1 cellular context compared by ENCODE assay signal in the genomic region with DNA sequence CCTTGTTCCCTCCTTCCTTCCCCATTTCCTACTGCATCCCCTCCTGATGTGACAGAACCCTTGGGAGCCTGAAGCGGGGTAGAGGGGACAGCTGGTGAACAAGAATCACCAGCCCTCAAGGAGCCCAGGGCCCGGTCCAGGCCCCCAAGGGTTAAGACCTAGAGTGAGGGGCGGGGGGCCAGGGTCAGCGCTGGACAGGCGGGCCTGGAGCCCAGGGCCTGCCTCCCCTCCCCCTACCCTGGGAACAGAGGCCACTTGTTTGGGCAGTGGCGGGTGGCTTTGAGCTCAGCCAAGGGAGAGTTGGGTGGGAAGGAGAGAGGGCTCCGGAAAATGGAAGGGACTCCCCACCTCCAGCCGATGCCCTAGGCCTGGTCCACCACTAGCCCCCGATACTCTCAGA.
A peak's percentile ranks its signal among the peaks of the same experiment; 100 is the strongest.
TF ChIP-seq lines count a peak whose summit lies in the region.

No MANE protein-coding gene starts in this region.

TF ChIP-seq in HepG2, 621 proteins besides CTCF, POLR2A, EP300 and RAD21 (continued from another document and continues in another):
- TF ChIP-seq ZNF570 (CRISPR knock-in tag; IDR thresholded peaks at IDR 0.05; ENCODE audit: borderline replicate concordance), result no peak
- no peak for TF ChIP-seq RFX3 (CRISPR knock-in tag; IDR thresholded peaks at IDR 0.05)
- TF ChIP-seq, protein P1, sequence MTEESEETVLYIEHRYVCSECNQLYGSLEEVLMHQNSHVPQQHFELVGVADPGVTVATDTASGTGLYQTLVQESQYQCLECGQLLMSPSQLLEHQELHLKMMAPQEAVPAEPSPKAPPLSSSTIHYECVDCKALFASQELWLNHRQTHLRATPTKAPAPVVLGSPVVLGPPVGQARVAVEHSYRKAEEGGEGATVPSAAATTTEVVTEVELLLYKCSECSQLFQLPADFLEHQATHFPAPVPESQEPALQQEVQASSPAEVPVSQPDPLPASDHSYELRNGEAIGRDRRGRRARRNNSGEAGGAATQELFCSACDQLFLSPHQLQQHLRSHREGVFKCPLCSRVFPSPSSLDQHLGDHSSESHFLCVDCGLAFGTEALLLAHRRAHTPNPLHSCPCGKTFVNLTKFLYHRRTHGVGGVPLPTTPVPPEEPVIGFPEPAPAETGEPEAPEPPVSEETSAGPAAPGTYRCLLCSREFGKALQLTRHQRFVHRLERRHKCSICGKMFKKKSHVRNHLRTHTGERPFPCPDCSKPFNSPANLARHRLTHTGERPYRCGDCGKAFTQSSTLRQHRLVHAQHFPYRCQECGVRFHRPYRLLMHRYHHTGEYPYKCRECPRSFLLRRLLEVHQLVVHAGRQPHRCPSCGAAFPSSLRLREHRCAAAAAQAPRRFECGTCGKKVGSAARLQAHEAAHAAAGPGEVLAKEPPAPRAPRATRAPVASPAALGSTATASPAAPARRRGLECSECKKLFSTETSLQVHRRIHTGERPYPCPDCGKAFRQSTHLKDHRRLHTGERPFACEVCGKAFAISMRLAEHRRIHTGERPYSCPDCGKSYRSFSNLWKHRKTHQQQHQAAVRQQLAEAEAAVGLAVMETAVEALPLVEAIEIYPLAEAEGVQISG (CRISPR knock-in tag; IDR thresholded peaks at IDR 0.05), result peak; percentile 32; the same call in 1 of the 2 replicates
- TF ChIP-seq PHF8 (CRISPR knock-in tag; IDR thresholded peaks at IDR 0.05), result peak; percentile 58
- TF ChIP-seq ZBTB42 (CRISPR knock-in tag; IDR thresholded peaks at IDR 0.05), result no peak
- 0 out of 2 replicates have a peak, but pooled peaks have one; percentile 59 for TF ChIP-seq RELA (CRISPR knock-in tag; IDR thresholded peaks at IDR 0.05)
- TF ChIP-seq ZNF629 (CRISPR knock-in tag; conservative IDR thresholded peaks at IDR 0.05), result 0 out of 2 replicates have a peak, but pooled peaks have one; percentile 10
- TF ChIP-seq, protein P2, sequence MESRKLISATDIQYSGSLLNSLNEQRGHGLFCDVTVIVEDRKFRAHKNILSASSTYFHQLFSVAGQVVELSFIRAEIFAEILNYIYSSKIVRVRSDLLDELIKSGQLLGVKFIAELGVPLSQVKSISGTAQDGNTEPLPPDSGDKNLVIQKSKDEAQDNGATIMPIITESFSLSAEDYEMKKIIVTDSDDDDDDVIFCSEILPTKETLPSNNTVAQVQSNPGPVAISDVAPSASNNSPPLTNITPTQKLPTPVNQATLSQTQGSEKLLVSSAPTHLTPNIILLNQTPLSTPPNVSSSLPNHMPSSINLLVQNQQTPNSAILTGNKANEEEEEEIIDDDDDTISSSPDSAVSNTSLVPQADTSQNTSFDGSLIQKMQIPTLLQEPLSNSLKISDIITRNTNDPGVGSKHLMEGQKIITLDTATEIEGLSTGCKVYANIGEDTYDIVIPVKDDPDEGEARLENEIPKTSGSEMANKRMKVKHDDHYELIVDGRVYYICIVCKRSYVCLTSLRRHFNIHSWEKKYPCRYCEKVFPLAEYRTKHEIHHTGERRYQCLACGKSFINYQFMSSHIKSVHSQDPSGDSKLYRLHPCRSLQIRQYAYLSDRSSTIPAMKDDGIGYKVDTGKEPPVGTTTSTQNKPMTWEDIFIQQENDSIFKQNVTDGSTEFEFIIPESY (CRISPR knock-in tag; IDR thresholded peaks at IDR 0.05), result peak; percentile 53
- TF ChIP-seq KLF11 (CRISPR knock-in tag; IDR thresholded peaks at IDR 0.05), result no peak
- 0 out of 2 replicates have a peak, but pooled peaks have one; percentile 29 for TF ChIP-seq ZNF761 (CRISPR knock-in tag; conservative IDR thresholded peaks at IDR 0.05)
- peak; percentile 79; the same call in 1 of the 2 replicates for TF ChIP-seq PCBP1 (IDR thresholded peaks at IDR 0.05; ENCODE audit: borderline replicate concordance, low read depth, low read length)
- peak; percentile 55; the same call in 1 of the 2 replicates for TF ChIP-seq ZNF564 (CRISPR knock-in tag; IDR thresholded peaks at IDR 0.05)
- TF ChIP-seq ZNF598 (CRISPR knock-in tag; IDR thresholded peaks at IDR 0.05; ENCODE audit: borderline replicate concordance), result no peak
- TF ChIP-seq, protein P3, sequence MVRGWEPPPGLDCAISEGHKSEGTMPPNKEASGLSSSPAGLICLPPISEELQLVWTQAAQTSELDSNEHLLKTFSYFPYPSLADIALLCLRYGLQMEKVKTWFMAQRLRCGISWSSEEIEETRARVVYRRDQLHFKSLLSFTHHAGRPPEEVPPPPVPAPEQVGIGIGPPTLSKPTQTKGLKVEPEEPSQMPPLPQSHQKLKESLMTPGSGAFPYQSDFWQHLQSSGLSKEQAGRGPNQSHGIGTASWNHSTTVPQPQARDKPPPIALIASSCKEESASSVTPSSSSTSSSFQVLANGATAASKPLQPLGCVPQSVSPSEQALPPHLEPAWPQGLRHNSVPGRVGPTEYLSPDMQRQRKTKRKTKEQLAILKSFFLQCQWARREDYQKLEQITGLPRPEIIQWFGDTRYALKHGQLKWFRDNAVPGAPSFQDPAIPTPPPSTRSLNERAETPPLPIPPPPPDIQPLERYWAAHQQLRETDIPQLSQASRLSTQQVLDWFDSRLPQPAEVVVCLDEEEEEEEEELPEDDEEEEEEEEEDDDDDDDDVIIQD (CRISPR knock-in tag; IDR thresholded peaks at IDR 0.05; ENCODE audit: low read depth), result no peak
- TF ChIP-seq, protein P4, sequence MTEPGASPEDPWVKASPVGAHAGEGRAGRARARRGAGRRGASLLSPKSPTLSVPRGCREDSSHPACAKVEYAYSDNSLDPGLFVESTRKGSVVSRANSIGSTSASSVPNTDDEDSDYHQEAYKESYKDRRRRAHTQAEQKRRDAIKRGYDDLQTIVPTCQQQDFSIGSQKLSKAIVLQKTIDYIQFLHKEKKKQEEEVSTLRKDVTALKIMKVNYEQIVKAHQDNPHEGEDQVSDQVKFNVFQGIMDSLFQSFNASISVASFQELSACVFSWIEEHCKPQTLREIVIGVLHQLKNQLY (CRISPR knock-in tag; IDR thresholded peaks at IDR 0.05), result 0 out of 2 replicates have a peak, but pooled peaks have one; percentile 36
- peak; percentile 59 for TF ChIP-seq SAP130 (CRISPR knock-in tag; IDR thresholded peaks at IDR 0.05; ENCODE audit: low read depth)
- peak; percentile 25 for TF ChIP-seq XRCC5 (optimal IDR thresholded peaks at IDR 0.05; ENCODE audit: low read length)
- TF ChIP-seq, protein P5, sequence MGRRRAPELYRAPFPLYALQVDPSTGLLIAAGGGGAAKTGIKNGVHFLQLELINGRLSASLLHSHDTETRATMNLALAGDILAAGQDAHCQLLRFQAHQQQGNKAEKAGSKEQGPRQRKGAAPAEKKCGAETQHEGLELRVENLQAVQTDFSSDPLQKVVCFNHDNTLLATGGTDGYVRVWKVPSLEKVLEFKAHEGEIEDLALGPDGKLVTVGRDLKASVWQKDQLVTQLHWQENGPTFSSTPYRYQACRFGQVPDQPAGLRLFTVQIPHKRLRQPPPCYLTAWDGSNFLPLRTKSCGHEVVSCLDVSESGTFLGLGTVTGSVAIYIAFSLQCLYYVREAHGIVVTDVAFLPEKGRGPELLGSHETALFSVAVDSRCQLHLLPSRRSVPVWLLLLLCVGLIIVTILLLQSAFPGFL (CRISPR knock-in tag; IDR thresholded peaks at IDR 0.05), result no peak
- TF ChIP-seq NFE2L2 (IDR thresholded peaks at IDR 0.05; ENCODE audit: low read length), result no peak
- no peak for TF ChIP-seq CHD4 (IDR thresholded peaks at IDR 0.05; ENCODE audit: borderline replicate concordance, low read length)
- TF ChIP-seq JUND (CRISPR knock-in tag; IDR thresholded peaks at IDR 0.05), result no peak
- no peak for TF ChIP-seq ZSCAN9 (CRISPR knock-in tag; IDR thresholded peaks at IDR 0.05; ENCODE audit: borderline replicate concordance)
- no peak for TF ChIP-seq HIVEP1 (CRISPR knock-in tag; IDR thresholded peaks at IDR 0.05)
- no peak for TF ChIP-seq SOX13 (IDR thresholded peaks at IDR 0.05)
- peak in 1 of 2 experiments; percentile 63; a peak in 2 of 4 replicates for TF ChIP-seq SOX13 (CRISPR knock-in tag; conservative IDR thresholded peaks at IDR 0.05 in 1 of 2, IDR thresholded peaks at IDR 0.05 in 1 of 2)
- TF ChIP-seq, protein P6, sequence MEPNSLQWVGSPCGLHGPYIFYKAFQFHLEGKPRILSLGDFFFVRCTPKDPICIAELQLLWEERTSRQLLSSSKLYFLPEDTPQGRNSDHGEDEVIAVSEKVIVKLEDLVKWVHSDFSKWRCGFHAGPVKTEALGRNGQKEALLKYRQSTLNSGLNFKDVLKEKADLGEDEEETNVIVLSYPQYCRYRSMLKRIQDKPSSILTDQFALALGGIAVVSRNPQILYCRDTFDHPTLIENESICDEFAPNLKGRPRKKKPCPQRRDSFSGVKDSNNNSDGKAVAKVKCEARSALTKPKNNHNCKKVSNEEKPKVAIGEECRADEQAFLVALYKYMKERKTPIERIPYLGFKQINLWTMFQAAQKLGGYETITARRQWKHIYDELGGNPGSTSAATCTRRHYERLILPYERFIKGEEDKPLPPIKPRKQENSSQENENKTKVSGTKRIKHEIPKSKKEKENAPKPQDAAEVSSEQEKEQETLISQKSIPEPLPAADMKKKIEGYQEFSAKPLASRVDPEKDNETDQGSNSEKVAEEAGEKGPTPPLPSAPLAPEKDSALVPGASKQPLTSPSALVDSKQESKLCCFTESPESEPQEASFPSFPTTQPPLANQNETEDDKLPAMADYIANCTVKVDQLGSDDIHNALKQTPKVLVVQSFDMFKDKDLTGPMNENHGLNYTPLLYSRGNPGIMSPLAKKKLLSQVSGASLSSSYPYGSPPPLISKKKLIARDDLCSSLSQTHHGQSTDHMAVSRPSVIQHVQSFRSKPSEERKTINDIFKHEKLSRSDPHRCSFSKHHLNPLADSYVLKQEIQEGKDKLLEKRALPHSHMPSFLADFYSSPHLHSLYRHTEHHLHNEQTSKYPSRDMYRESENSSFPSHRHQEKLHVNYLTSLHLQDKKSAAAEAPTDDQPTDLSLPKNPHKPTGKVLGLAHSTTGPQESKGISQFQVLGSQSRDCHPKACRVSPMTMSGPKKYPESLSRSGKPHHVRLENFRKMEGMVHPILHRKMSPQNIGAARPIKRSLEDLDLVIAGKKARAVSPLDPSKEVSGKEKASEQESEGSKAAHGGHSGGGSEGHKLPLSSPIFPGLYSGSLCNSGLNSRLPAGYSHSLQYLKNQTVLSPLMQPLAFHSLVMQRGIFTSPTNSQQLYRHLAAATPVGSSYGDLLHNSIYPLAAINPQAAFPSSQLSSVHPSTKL (CRISPR knock-in tag; IDR thresholded peaks at IDR 0.05), result peak; percentile 49
- TF ChIP-seq HMG20A (CRISPR knock-in tag; IDR thresholded peaks at IDR 0.05; ENCODE audit: borderline replicate concordance), result peak; percentile 31; the same call in 1 of the 2 replicates
- TF ChIP-seq ZNF3 (CRISPR knock-in tag; IDR thresholded peaks at IDR 0.05), result no peak
- TF ChIP-seq ZKSCAN1 (IDR thresholded peaks at IDR 0.05; ENCODE audit: low read length), result no peak
- TF ChIP-seq ZNF790 (CRISPR knock-in tag; IDR thresholded peaks at IDR 0.05; ENCODE audit: borderline replicate concordance), result no peak
- no peak for TF ChIP-seq SMAD3 (CRISPR knock-in tag; IDR thresholded peaks at IDR 0.05)
- no peak for TF ChIP-seq POLR2AphosphoS5 (IDR thresholded peaks at IDR 0.05; ENCODE audit: low read depth, low read length)
- TF ChIP-seq ZBTB3 (CRISPR knock-in tag; IDR thresholded peaks at IDR 0.05; ENCODE audit: borderline replicate concordance, low read depth), result no peak
- peak; percentile 49; the same call in 1 of the 2 replicates for TF ChIP-seq HNF4A (CRISPR knock-in tag; IDR thresholded peaks at IDR 0.05)
- TF ChIP-seq RFXAP (CRISPR knock-in tag; IDR thresholded peaks at IDR 0.05; ENCODE audit: borderline replicate concordance), result no peak
- peak; percentile 62 for TF ChIP-seq ZFY (CRISPR knock-in tag; IDR thresholded peaks at IDR 0.05)
- TF ChIP-seq ETV6 (CRISPR knock-in tag; conservative IDR thresholded peaks at IDR 0.05), result peak; percentile 27; the same call in 1 of the 2 replicates
- TF ChIP-seq SIX4 (CRISPR knock-in tag; IDR thresholded peaks at IDR 0.05), result no peak
- TF ChIP-seq HOXA3 (CRISPR knock-in tag; IDR thresholded peaks at IDR 0.05), result peak; percentile 28; the same call in 1 of the 2 replicates
- no peak for TF ChIP-seq ZKSCAN8 (CRISPR knock-in tag; IDR thresholded peaks at IDR 0.05; ENCODE audit: borderline replicate concordance)
- no peak for TF ChIP-seq KMT2B (CRISPR knock-in tag; IDR thresholded peaks at IDR 0.05)
- TF ChIP-seq, protein P7, sequence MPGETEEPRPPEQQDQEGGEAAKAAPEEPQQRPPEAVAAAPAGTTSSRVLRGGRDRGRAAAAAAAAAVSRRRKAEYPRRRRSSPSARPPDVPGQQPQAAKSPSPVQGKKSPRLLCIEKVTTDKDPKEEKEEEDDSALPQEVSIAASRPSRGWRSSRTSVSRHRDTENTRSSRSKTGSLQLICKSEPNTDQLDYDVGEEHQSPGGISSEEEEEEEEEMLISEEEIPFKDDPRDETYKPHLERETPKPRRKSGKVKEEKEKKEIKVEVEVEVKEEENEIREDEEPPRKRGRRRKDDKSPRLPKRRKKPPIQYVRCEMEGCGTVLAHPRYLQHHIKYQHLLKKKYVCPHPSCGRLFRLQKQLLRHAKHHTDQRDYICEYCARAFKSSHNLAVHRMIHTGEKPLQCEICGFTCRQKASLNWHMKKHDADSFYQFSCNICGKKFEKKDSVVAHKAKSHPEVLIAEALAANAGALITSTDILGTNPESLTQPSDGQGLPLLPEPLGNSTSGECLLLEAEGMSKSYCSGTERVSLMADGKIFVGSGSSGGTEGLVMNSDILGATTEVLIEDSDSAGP (CRISPR knock-in tag; IDR thresholded peaks at IDR 0.05; ENCODE audit: borderline replicate concordance), result peak; percentile 17; the same call in 1 of the 2 replicates
- peak; percentile 82 for TF ChIP-seq RARA (CRISPR knock-in tag; IDR thresholded peaks at IDR 0.05)
- TF ChIP-seq, protein P8, sequence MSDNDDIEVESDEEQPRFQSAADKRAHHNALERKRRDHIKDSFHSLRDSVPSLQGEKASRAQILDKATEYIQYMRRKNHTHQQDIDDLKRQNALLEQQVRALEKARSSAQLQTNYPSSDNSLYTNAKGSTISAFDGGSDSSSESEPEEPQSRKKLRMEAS (IDR thresholded peaks at IDR 0.05), result peak; percentile 27; the same call in 1 of the 2 replicates
- no peak for TF ChIP-seq LCORL (IDR thresholded peaks at IDR 0.05)
- peak; percentile 48; the same call in 1 of the 2 replicates for TF ChIP-seq LCORL (CRISPR knock-in tag; IDR thresholded peaks at IDR 0.05)
- TF ChIP-seq MXI1 (IDR thresholded peaks at IDR 0.05; ENCODE audit: borderline replicate concordance, low read depth, low read length), result no peak
- TF ChIP-seq ELF3 (CRISPR knock-in tag; IDR thresholded peaks at IDR 0.05), result 0 out of 2 replicates have a peak, but pooled peaks have one; percentile 14
- TF ChIP-seq, protein P9, sequence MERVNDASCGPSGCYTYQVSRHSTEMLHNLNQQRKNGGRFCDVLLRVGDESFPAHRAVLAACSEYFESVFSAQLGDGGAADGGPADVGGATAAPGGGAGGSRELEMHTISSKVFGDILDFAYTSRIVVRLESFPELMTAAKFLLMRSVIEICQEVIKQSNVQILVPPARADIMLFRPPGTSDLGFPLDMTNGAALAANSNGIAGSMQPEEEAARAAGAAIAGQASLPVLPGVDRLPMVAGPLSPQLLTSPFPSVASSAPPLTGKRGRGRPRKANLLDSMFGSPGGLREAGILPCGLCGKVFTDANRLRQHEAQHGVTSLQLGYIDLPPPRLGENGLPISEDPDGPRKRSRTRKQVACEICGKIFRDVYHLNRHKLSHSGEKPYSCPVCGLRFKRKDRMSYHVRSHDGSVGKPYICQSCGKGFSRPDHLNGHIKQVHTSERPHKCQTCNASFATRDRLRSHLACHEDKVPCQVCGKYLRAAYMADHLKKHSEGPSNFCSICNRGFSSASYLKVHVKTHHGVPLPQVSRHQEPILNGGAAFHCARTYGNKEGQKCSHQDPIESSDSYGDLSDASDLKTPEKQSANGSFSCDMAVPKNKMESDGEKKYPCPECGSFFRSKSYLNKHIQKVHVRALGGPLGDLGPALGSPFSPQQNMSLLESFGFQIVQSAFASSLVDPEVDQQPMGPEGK (CRISPR knock-in tag; IDR thresholded peaks at IDR 0.05), result peak; percentile 91
- 0 out of 2 replicates have a peak, but pooled peaks have one; percentile 28 for TF ChIP-seq HNRNPL (IDR thresholded peaks at IDR 0.05; ENCODE audit: low read depth, low read length)
- TF ChIP-seq ZSCAN25 (CRISPR knock-in tag; IDR thresholded peaks at IDR 0.05), result 0 out of 2 replicates have a peak, but pooled peaks have one; percentile 22
- TF ChIP-seq ZNF781 (CRISPR knock-in tag; IDR thresholded peaks at IDR 0.05; ENCODE audit: borderline replicate concordance, not compliant biosample characterization), result no peak
